ENCODE assay signal across 8 cellular contexts in genomic region chr22:23376256-23376655, GRCh38.
DNase-seq lines count a peak whose midpoint lies in the region; ATAC-seq and TF ChIP-seq lines count a peak whose summit lies in the region.

No MANE protein-coding gene starts in this region.

- DNase-seq in activated CD4-positive, alpha-beta T cell treated with anti-CD3 and anti-CD28 coated beads for 48 hours, result peak; percentile 69
- no peak for DNase-seq in activated CD4-positive, alpha-beta T cell treated with anti-CD3 and anti-CD28 coated beads for 1 hour
- DNase-seq in colonic mucosa (peak; percentile 59), AG08396 (ENCODE audit: low spot score) (no peak)
- DNase-seq in stimulated activated CD4-positive, alpha-beta T cell treated with anti-CD3 and anti-CD28 coated beads, Interleukin-4, amount 100 ng/mL, for 1 hour, result peak; percentile 31

- H3K4me3 ChIP-seq in OCI-LY1 (ENCODE audit: low read depth, low read length, poor library complexity, severe bottlenecking) (no peak overlapping the region), colonic mucosa (no peak overlapping the region)

- H3K4me1 ChIP-seq in OCI-LY1 (ENCODE audit: insufficient read depth, low read length, severe bottlenecking) (no peaks in the 10 kb centered on the region), colonic mucosa (no peaks in the 10 kb centered on the region)

- no peak overlapping the region for H3K9ac ChIP-seq in OCI-LY1 (ENCODE audit: low read length)
- no peak overlapping the region for H3K9ac ChIP-seq in colonic mucosa (ENCODE audit: low read depth in 2 of 2, low read length in 2 of 2)

- no peaks in the 10 kb centered on the region for H3K79me2 ChIP-seq in OCI-LY1 (ENCODE audit: insufficient read depth, low read length)

- H4K20me1 ChIP-seq in OCI-LY1 (ENCODE audit: insufficient read depth, low read length), result no peaks in the 10 kb centered on the region

- intact Hi-C loops in colonic mucosa (cut with DNase I), result no loop called here

- no peaks in the 10 kb centered on the region for H3F3A ChIP-seq in OCI-LY1 (ENCODE audit: insufficient read depth, low read length)

- no peak overlapping the region for H2AFZ ChIP-seq in OCI-LY1 (ENCODE audit: low read length)

- no peaks in the 10 kb centered on the region for H3K36me3 ChIP-seq in OCI-LY1 (ENCODE audit: insufficient read depth, low read length)
- no peaks in the 10 kb centered on the region for H3K36me3 ChIP-seq in colonic mucosa

- H3K27ac ChIP-seq in OCI-LY1 (ENCODE audit: low read depth, low read length, poor library complexity, severe bottlenecking) (no peak overlapping the region), colonic mucosa (no peak overlapping the region)

- no peak overlapping the region; the same call in 1 of the 2 replicates for H3K4me2 ChIP-seq in OCI-LY1 (ENCODE audit: low read length)

- no peaks in the 10 kb centered on the region for H3K9me3 ChIP-seq in OCI-LY1 (ENCODE audit: low read length)
- H3K9me3 ChIP-seq in colonic mucosa, result no peaks in the 10 kb centered on the region

- TF ChIP-seq CTCF in OCI-LY1 (IDR thresholded peaks at IDR 0.05; ENCODE audit: low read length) (peak; percentile 83), colonic mucosa (IDR thresholded peaks at IDR 0.05) (peak; percentile 41)

- 0 out of 2 replicates have a peak, but pooled peaks cover 6% of the 10 kb centered on the region for H3K27me3 ChIP-seq in OCI-LY1 (ENCODE audit: insufficient read depth, low read length)
- H3K27me3 ChIP-seq in colonic mucosa, result no peaks in the 10 kb centered on the region

- no peaks in the 10 kb centered on the region for H3K9me2 ChIP-seq in OCI-LY1 (ENCODE audit: low read depth, low read length)

- ATAC-seq in GM18907 (IDR thresholded peaks at IDR 0.05; ENCODE audit: unreplicated experiment), result no peak
- ATAC-seq in HG02884 (IDR thresholded peaks at IDR 0.05; ENCODE audit: unreplicated experiment), result no peak

Comparison
In these comparisons a context has a peak if more than half of its experiments do, and no peak if none do; other contexts are left out.
1. DNase-seq: peak in activated CD4-positive, alpha-beta T cell treated with anti-CD3 and anti-CD28 coated beads for 48 hours (single experiment), colonic mucosa (single experiment) and stimulated activated CD4-positive, alpha-beta T cell treated with anti-CD3 and anti-CD28 coated beads, Interleukin-4, amount 100 ng/mL, for 1 hour (single experiment); none in activated CD4-positive, alpha-beta T cell treated with anti-CD3 and anti-CD28 coated beads for 1 hour (single experiment) and AG08396 (single experiment).